1 cellular context compared by ENCODE assay signal in genomic region chr5:147971472-147971871, GRCh38.
TF ChIP-seq lines count a peak whose summit lies in the region.

No MANE protein-coding gene starts in this region.

TF ChIP-seq in GM23338, 12 proteins besides CTCF, POLR2A, EP300 and RAD21 (continued from another document):
- TF ChIP-seq REST (IDR thresholded peaks at IDR 0.05; ENCODE audit: unreplicated experiment) (no peak), EZH2 (IDR thresholded peaks at IDR 0.05; ENCODE audit: low read depth, unreplicated experiment) (no peak), ZNF331 (CRISPR knock-in tag; IDR thresholded peaks at IDR 0.05; ENCODE audit: low read depth) (no peak), CREB1 (CRISPR knock-in tag; IDR thresholded peaks at IDR 0.05; ENCODE audit: low read depth) (no peak)
